ENCODE assay signal across 14 cellular contexts in genomic region chr13:45518525-45519235, GRCh38. TPM values are rescaled to one million over a fixed set of nuclear protein-coding genes. Genes with fewer than 3 reads are reported as not detected.
DNase-seq lines count a peak whose midpoint lies in the region; TF ChIP-seq lines count a peak whose summit lies in the region.
"Had no signal": no experiment of that assay in that cellular context is flagged by ENCODE, and none has a peak within 500 bp of the region (broad histone marks: within the 10 kb centered on the region; RNA-seq: fewer than 3 reads in every experiment).

No MANE protein-coding gene starts in this region.

- peaks cover 41% of the 10 kb centered on the region for H3K4me1 Mint-ChIP-seq in activated naive CD8-positive, alpha-beta T cell treated with anti-CD3 and anti-CD28 coated beads for 36 hours
- H3K4me1 Mint-ChIP-seq in Calu3 (ENCODE audit: low read depth, unreplicated experiment): no peaks in the 10 kb centered on the region
- H3K4me1 Mint-ChIP-seq in activated T-helper 2 cell treated with anti-CD3 and anti-CD28 coated beads, Interferon-gamma antibody, Interleukin-2, Interleukin-4, amounts not matched to agents 10 μg/mL and 5 μg/mL and 100 μg/mL, durations not matched to agents 14 hours and 24 hours and 36 hours (ENCODE audit: low read depth): peaks cover 17% of the 10 kb centered on the region

- no peak overlapping the region for H3K27ac ChIP-seq in MM.1S (ENCODE audit: low read length)
- H3K27ac ChIP-seq: BLaER1 treated with 17β-estradiol and CSF1 and Interleukin-3, amounts not matched to agents 10 nM and 100 nM had no signal

- H3F3A ChIP-seq in MM.1S (ENCODE audit: insufficient read depth, low read length): no peaks in the 10 kb centered on the region

- no peaks in the 10 kb centered on the region for H3K9me3 ChIP-seq in MM.1S (replicated peaks; ENCODE audit: insufficient read depth, low read length)
- H3K9me3 ChIP-seq: BLaER1 treated with 17β-estradiol and CSF1 and Interleukin-3, amounts not matched to agents 10 nM and 100 nM had no signal

- no peak overlapping the region for H3K4me2 ChIP-seq in MM.1S (ENCODE audit: low read depth, low read length)
- H3K4me2 ChIP-seq: BLaER1 treated with 17β-estradiol and CSF1 and Interleukin-3, amounts not matched to agents 10 nM and 100 nM had no signal

- no peaks in the 10 kb centered on the region for H3K79me2 ChIP-seq in MM.1S (ENCODE audit: low read length)

- intact Hi-C loops in Calu3 (cut with micrococcal nuclease; ENCODE audit: unreplicated experiment): no loop called here
- intact Hi-C loops in activated T-helper 2 cell treated with anti-CD3 and anti-CD28 coated beads, Interferon-gamma antibody, Interleukin-2, Interleukin-4, amounts not matched to agents 10 μg/mL and 5 μg/mL and 100 μg/mL, durations not matched to agents 14 hours and 24 hours and 36 hours (cut with micrococcal nuclease): loop anchor here (10.0 kb wide), 1 partner anchor 626 kb away; no protein-coding TSS in a partner anchor

- H3K36me3 Mint-ChIP-seq in activated naive CD8-positive, alpha-beta T cell treated with anti-CD3 and anti-CD28 coated beads for 36 hours: peaks cover 30% of the 10 kb centered on the region
- H3K36me3 Mint-ChIP-seq in Calu3 (ENCODE audit: insufficient read depth, unreplicated experiment): peaks cover 21% of the 10 kb centered on the region
- peaks cover 63% of the 10 kb centered on the region for H3K36me3 Mint-ChIP-seq in activated T-helper 2 cell treated with anti-CD3 and anti-CD28 coated beads, Interferon-gamma antibody, Interleukin-2, Interleukin-4, amounts not matched to agents 10 μg/mL and 5 μg/mL and 100 μg/mL, durations not matched to agents 14 hours and 24 hours and 36 hours (ENCODE audit: low read depth)

- peak overlapping the region; percentile 89 for H3K27ac Mint-ChIP-seq in activated naive CD8-positive, alpha-beta T cell treated with anti-CD3 and anti-CD28 coated beads for 36 hours
- no peak overlapping the region for H3K27ac Mint-ChIP-seq in Calu3 (ENCODE audit: unreplicated experiment)
- H3K27ac Mint-ChIP-seq in activated T-helper 2 cell treated with anti-CD3 and anti-CD28 coated beads, Interferon-gamma antibody, Interleukin-2, Interleukin-4, amounts not matched to agents 10 μg/mL and 5 μg/mL and 100 μg/mL, durations not matched to agents 14 hours and 24 hours and 36 hours: no peak overlapping the region

- no TSS peak for BruUV-seq in Calu3 (replicated peaks; lab: Mats Ljungman, UMichigan)

- H3K4me1 ChIP-seq in MM.1S (ENCODE audit: low read length): no peaks in the 10 kb centered on the region

- no peaks in the 10 kb centered on the region for H3K9me3 Mint-ChIP-seq in activated naive CD8-positive, alpha-beta T cell treated with anti-CD3 and anti-CD28 coated beads for 36 hours
- H3K9me3 Mint-ChIP-seq in Calu3 (ENCODE audit: low read depth, unreplicated experiment): no peaks in the 10 kb centered on the region
- H3K9me3 Mint-ChIP-seq in activated T-helper 2 cell treated with anti-CD3 and anti-CD28 coated beads, Interferon-gamma antibody, Interleukin-2, Interleukin-4, amounts not matched to agents 10 μg/mL and 5 μg/mL and 100 μg/mL, durations not matched to agents 14 hours and 24 hours and 36 hours: no peaks in the 10 kb centered on the region
- H3K9me3 Mint-ChIP-seq: naive thymus-derived CD8-positive, alpha-beta T cell had no signal

- TF ChIP-seq CTCF in fibroblast of villous mesenchyme (IDR thresholded peaks at IDR 0.05; ENCODE audit: insufficient read depth, low read depth, low read length) (no peak), Calu3 (IDR thresholded peaks at IDR 0.05; ENCODE audit: unreplicated experiment) (no peak), MM.1S (IDR thresholded peaks at IDR 0.05; ENCODE audit: low read length) (no peak)

- H3K27me3 Mint-ChIP-seq in activated naive CD8-positive, alpha-beta T cell treated with anti-CD3 and anti-CD28 coated beads for 36 hours: no peaks in the 10 kb centered on the region
- no peaks in the 10 kb centered on the region for H3K27me3 Mint-ChIP-seq in Calu3 (ENCODE audit: unreplicated experiment)
- no peaks in the 10 kb centered on the region for H3K27me3 Mint-ChIP-seq in activated T-helper 2 cell treated with anti-CD3 and anti-CD28 coated beads, Interferon-gamma antibody, Interleukin-2, Interleukin-4, amounts not matched to agents 10 μg/mL and 5 μg/mL and 100 μg/mL, durations not matched to agents 14 hours and 24 hours and 36 hours (ENCODE audit: low read depth)
- H3K27me3 Mint-ChIP-seq: naive thymus-derived CD8-positive, alpha-beta T cell had no signal

- H2AFZ ChIP-seq in MM.1S (ENCODE audit: low read length): no peak overlapping the region

- no peak overlapping the region for H3K9ac ChIP-seq in MM.1S (ENCODE audit: low read length)
- H3K9ac ChIP-seq: BLaER1 treated with 17β-estradiol and CSF1 and Interleukin-3, amounts not matched to agents 10 nM and 100 nM had no signal

- H3K4me3 Mint-ChIP-seq in activated naive CD8-positive, alpha-beta T cell treated with anti-CD3 and anti-CD28 coated beads for 36 hours: no peak overlapping the region
- H3K4me3 Mint-ChIP-seq in Calu3 (ENCODE audit: low read depth, unreplicated experiment): no peak overlapping the region
- no peak overlapping the region for H3K4me3 Mint-ChIP-seq in activated T-helper 2 cell treated with anti-CD3 and anti-CD28 coated beads, Interferon-gamma antibody, Interleukin-2, Interleukin-4, amounts not matched to agents 10 μg/mL and 5 μg/mL and 100 μg/mL, durations not matched to agents 14 hours and 24 hours and 36 hours (ENCODE audit: low read depth)
- H3K4me3 Mint-ChIP-seq: naive thymus-derived CD8-positive, alpha-beta T cell had no signal

- CTCF ChIA-PET in Calu3 (lab: Charles Lee): no interaction called here

- H4K20me1 ChIP-seq in MM.1S (ENCODE audit: insufficient read depth, low read length): no peaks in the 10 kb centered on the region

- H3K4me3 ChIP-seq in fibroblast of villous mesenchyme (ENCODE audit: low read depth, low read length) (no peak overlapping the region), MM.1S (ENCODE audit: low read length) (no peak overlapping the region)
- H3K4me3 ChIP-seq: BLaER1 treated with 17β-estradiol and CSF1 and Interleukin-3, amounts not matched to agents 10 nM and 100 nM had no signal

- H3K36me3 ChIP-seq in MM.1S (replicated peaks; ENCODE audit: insufficient read depth, low read length): no peaks in the 10 kb centered on the region

- no peaks in the 10 kb centered on the region for H3K9me2 ChIP-seq in MM.1S (replicated peaks; ENCODE audit: insufficient read depth, low read length)

- H3K27me3 ChIP-seq in MM.1S (replicated peaks; ENCODE audit: insufficient read depth, low read length): no peaks in the 10 kb centered on the region
- H3K27me3 ChIP-seq: BLaER1 treated with 17β-estradiol and CSF1 and Interleukin-3, amounts not matched to agents 10 nM and 100 nM had no signal

- DNase-seq in AG08395 (ENCODE audit: low spot score) (peak; percentile 19), ELR (ENCODE audit: low read depth) (peak; percentile 87), fibroblast of villous mesenchyme (ENCODE audit: low read depth) (peak; percentile 68), Calu3 (no peak), UCSD-AML1 (lab: John Stamatoyannopoulos, UW; ENCODE audit: unreplicated experiment) (no peak), MM.1S (no peak)
- DNase-seq in activated naive CD8-positive, alpha-beta T cell treated with anti-CD3 and anti-CD28 coated beads for 36 hours: no peak
- no peak for DNase-seq in activated T-helper 2 cell treated with anti-CD3 and anti-CD28 coated beads, Interferon-gamma antibody, Interleukin-2, Interleukin-4, amounts not matched to agents 10 μg/mL and 5 μg/mL and 100 μg/mL, durations not matched to agents 14 hours and 24 hours and 36 hours (ENCODE audit: low spot score)
- DNase-seq: hippocampal formation; naive thymus-derived CD8-positive, alpha-beta T cell; NCI-H1930; NCI-H774; Right ventricle myocardium superior had no signal

RNA-seq across cellular contexts. Expression of gene COG3, which starts 53.9 kb away (rescaled TPM):
- total RNA-seq in activated naive CD8-positive, alpha-beta T cell treated with anti-CD3 and anti-CD28 coated beads for 36 hours: 10 to 100 TPM; 17.1 to 17.4 TPM
- total RNA-seq in fibroblast of villous mesenchyme (39.6 and 41.0 TPM in 2 replicates), Calu3 (2022) (18.4 and 21.6 TPM in 2 replicates)
- 21.3 and 22.5 TPM in 2 replicates for total RNA-seq in activated T-helper 2 cell treated with anti-CD3 and anti-CD28 coated beads, Interferon-gamma antibody, Interleukin-2, Interleukin-4, amounts not matched to agents 10 μg/mL and 5 μg/mL and 100 μg/mL, durations not matched to agents 14 hours and 24 hours and 36 hours

Comparison
In these comparisons a context has a peak if more than half of its experiments do, and no peak if none do; other contexts are left out.
1. DNase-seq: peak in AG08395 (single experiment), ELR (single experiment) and fibroblast of villous mesenchyme (single experiment); none in activated naive CD8-positive, alpha-beta T cell treated with anti-CD3 and anti-CD28 coated beads for 36 hours (single experiment), Calu3 (single experiment), UCSD-AML1 (single experiment), MM.1S (single experiment) and activated T-helper 2 cell treated with anti-CD3 and anti-CD28 coated beads, Interferon-gamma antibody, Interleukin-2, Interleukin-4, amounts not matched to agents 10 μg/mL and 5 μg/mL and 100 μg/mL, durations not matched to agents 14 hours and 24 hours and 36 hours (single experiment).